Comparison of ENCODE assay signal across 18 cellular contexts in the genomic region with DNA sequence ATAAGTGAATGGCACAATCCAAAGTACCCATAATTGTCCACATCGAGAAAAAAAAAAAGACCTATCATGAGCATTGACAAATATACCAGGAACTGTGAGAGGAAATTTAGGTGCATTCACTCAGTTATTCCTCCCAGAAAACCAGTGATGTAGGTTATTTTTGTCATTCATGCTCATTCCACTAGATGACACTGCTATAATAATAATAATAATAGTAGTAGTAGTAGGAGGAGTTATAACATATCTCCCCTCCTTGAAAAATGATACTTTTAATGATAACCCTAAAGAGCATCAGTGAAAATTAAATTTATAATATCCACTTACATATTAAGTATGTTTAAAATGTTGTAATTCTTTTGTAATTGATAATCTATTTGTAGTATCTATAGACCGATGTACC.
"Had no signal": no experiment of that assay in that cellular context is flagged by ENCODE, and none has a peak within 500 bp of the region (broad histone marks: within the 10 kb centered on the region; RNA-seq: fewer than 3 reads in every experiment).

No MANE protein-coding gene starts in this region.

- H3K9me3 ChIP-seq: body of pancreas, gastrocnemius medialis, heart left ventricle, left lung, neutrophil, right lobe of liver, testis had no signal

- H3K27me3 ChIP-seq: body of pancreas, gastrocnemius medialis, heart left ventricle, left lung, neutrophil, testis had no signal

- H3K4me3 ChIP-seq: body of pancreas, coronary artery, gastrocnemius medialis, heart left ventricle, left lung, right lobe of liver, testis had no signal

- ATAC-seq: activated CD8-positive, alpha-beta T cell treated with anti-CD3 and anti-CD28 coated beads, Interleukin-2, amount 10 ng/mL, durations not matched to agents 7 days and 5 days; body of pancreas; gastrocnemius medialis; heart left ventricle; left lung; natural killer cell treated with Interleukin-12 subunit alpha and Interleukin-12 subunit beta and Interleukin-15 and Interleukin-18, amount 100 ng/mL, for 72 hours; right lobe of liver; stimulated activated effector memory CD8-positive, alpha-beta T cell treated with anti-CD3 and anti-CD28 coated beads, Interleukin-12 subunit alpha, Interleukin-12 subunit beta, amount 100 ng/mL, for 72 hours had no signal

- DNase-seq: activated CD4-positive, alpha-beta T cell treated with anti-CD3 and anti-CD28 coated beads, Interleukin-2, amount 10 ng/mL, durations not matched to agents 7 days and 5 days; activated CD8-positive, alpha-beta T cell treated with anti-CD3 and anti-CD28 coated beads, Interleukin-2, amount 10 ng/mL, durations not matched to agents 7 days and 5 days; activated naive CD4-positive, alpha-beta T cell treated with anti-CD3 and anti-CD28 coated beads for 36 hours; activated T-cell treated with anti-CD3 and anti-CD28 coated beads, Interleukin-2, amount 50 U/mL, for 24 hours; body of pancreas; caudate nucleus; gastrocnemius medialis; heart left ventricle; left lung; right lobe of liver; small intestine; stimulated activated CD4-positive, alpha-beta T cell treated with anti-CD3 and anti-CD28 coated beads, Interleukin-4, amount 100 ng/mL, for 24 hours; testis had no signal

- H3K36me3 ChIP-seq: gastrocnemius medialis, heart left ventricle, left lung, neutrophil, right lobe of liver had no signal

- H3K4me1 ChIP-seq: body of pancreas, gastrocnemius medialis, heart left ventricle, left lung, parathyroid adenoma, right lobe of liver, testis had no signal

- H3K27ac ChIP-seq: body of pancreas, coronary artery, gastrocnemius medialis, heart left ventricle, left lung, neutrophil, parathyroid adenoma, right lobe of liver, testis had no signal
